ENCODE assay signal across 8 cellular contexts in the genomic region with DNA sequence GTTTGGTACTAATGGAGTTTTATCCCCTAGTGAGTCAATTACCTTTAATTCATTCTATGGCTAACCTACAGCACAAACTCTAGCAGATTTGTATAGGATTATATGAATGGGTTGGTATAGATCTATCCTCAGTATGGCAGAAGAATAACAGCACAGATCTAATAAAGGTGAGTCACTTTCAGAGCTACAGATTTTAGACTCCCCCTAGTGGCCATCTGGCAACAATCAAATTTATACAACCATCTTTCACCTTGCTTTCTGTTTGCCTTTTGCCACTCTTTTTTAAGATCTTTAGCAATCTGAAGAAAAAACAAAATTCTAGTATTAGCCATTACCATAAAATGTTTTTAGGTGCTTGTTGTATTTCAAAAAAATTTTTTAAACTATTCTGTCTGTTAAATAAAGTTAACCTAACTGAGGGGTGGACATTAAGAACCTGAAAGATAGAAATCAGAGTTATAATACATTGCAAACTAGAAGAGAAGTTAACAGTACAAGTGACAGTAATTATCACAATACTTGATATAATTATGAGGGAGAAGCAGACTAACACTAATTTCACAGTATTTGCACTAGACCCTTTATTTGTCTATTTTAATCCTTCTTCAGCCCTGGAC. TPM values are rescaled to one million over a fixed set of nuclear protein-coding genes. Genes with fewer than 3 reads are reported as not detected.
DNase-seq lines count a peak whose midpoint lies in the region; ATAC-seq, FAIRE-seq and TF ChIP-seq lines count a peak whose summit lies in the region.

No MANE protein-coding gene starts in this region.

- peak overlapping the region; percentile 17 for H3K9ac ChIP-seq in Loucy (ENCODE audit: low read depth, low read length, poor library complexity, severe bottlenecking)
- no peak overlapping the region for H3K9ac ChIP-seq in SK-N-SH
- H3K9ac ChIP-seq in endodermal cell (ENCODE audit: extremely low read depth, low read length, poor library complexity, severe bottlenecking): no peak overlapping the region

- DNase-seq in AG04449 (ENCODE audit: low read depth, low spot score) (peak; percentile 17), GM23338 (ENCODE audit: low spot score) (peak; percentile 80), SK-N-SH (peak; percentile 54), endodermal cell (no peak), sciatic nerve (ENCODE audit: low spot score) (no peak)
- peak in 8 of 10 donors; percentile 22 to 74 (median 58) for DNase-seq in naive thymus-derived CD8-positive, alpha-beta T cell

- H3K4me2 ChIP-seq in GM23338: no peak overlapping the region
- peak overlapping the region; percentile 55 for H3K4me2 ChIP-seq in Loucy (ENCODE audit: low read depth, low read length, poor library complexity, severe bottlenecking)
- no peak overlapping the region for H3K4me2 ChIP-seq in SK-N-SH

- H3K4me1 Mint-ChIP-seq in GM23338 (no peaks in the 10 kb centered on the region), endodermal cell (peaks cover 9% of the 10 kb centered on the region)
- H3K4me1 Mint-ChIP-seq in naive thymus-derived CD8-positive, alpha-beta T cell: peaks cover 14 to 61% (median 50%) of the 10 kb centered on the region in 4 donors

- TF ChIP-seq RAD21 in SK-N-SH (IDR thresholded peaks at IDR 0.05; ENCODE audit: low read length): peak; percentile 64

- peaks cover 14% of the 10 kb centered on the region; the same call in 1 of the 2 replicates for H3K36me3 ChIP-seq in GM23338 (ENCODE audit: insufficient read depth)
- no peaks in the 10 kb centered on the region for H3K36me3 ChIP-seq in Loucy (ENCODE audit: insufficient read depth, low read length)
- H3K36me3 ChIP-seq in SK-N-SH (replicated peaks in 1 of 2; ENCODE audit: control insufficient read depth in 1 of 2, insufficient read depth in 2 of 2, low read length in 1 of 2): peaks cover 3 to 8% of the 10 kb centered on the region in 2 experiments
- H3K36me3 ChIP-seq in endodermal cell (ENCODE audit: control insufficient read depth, insufficient read depth, low read length): peaks cover 17% of the 10 kb centered on the region

- H3K9me3 Mint-ChIP-seq in GM23338 (no peaks in the 10 kb centered on the region), endodermal cell (no peaks in the 10 kb centered on the region)
- H3K9me3 Mint-ChIP-seq in naive thymus-derived CD8-positive, alpha-beta T cell: no peaks in the 10 kb centered on the region

- peak; percentile 93 for FAIRE-seq in G401.6 (lab: Jason Lieb, UNC)

- H4K20me1 ChIP-seq in GM23338 (replicated peaks; ENCODE audit: insufficient read depth): no peaks in the 10 kb centered on the region
- no peaks in the 10 kb centered on the region for H4K20me1 ChIP-seq in Loucy (ENCODE audit: insufficient read depth, low read length, poor library complexity, severe bottlenecking)
- no peaks in the 10 kb centered on the region for H4K20me1 ChIP-seq in SK-N-SH (ENCODE audit: insufficient read depth)

- no peaks in the 10 kb centered on the region for H3K4me1 ChIP-seq in GM23338 (ENCODE audit: insufficient read depth)
- peaks cover 32% of the 10 kb centered on the region for H3K4me1 ChIP-seq in Loucy (ENCODE audit: insufficient read depth, low read length, poor library complexity, severe bottlenecking)
- peaks cover 7 to 12% of the 10 kb centered on the region in 2 experiments; a peak in 3 of 4 replicates for H3K4me1 ChIP-seq in SK-N-SH (ENCODE audit: control insufficient read depth in 1 of 2, insufficient read depth in 2 of 2, low read depth in 1 of 2, low read length in 1 of 2)
- peaks cover 7% of the 10 kb centered on the region for H3K4me1 ChIP-seq in endodermal cell (ENCODE audit: control insufficient read depth, insufficient read depth, low read length)

- intact Hi-C loops in sciatic nerve (cut with DNase I): no loop called here

- H2AFZ ChIP-seq in GM23338 (no peak overlapping the region), Loucy (ENCODE audit: low read length) (peak overlapping the region; percentile 60; the same call in 1 of the 2 replicates), SK-N-SH (ENCODE audit: low read depth) (no peak overlapping the region)

- H3K4me3 Mint-ChIP-seq in GM23338 (no peak overlapping the region), endodermal cell (no peak overlapping the region)
- H3K4me3 Mint-ChIP-seq in naive thymus-derived CD8-positive, alpha-beta T cell: peak overlapping the region in 7 of 10 donors; percentile 18 to 67 (median 58)

- TF ChIP-seq CTCF in AG04449 (IDR thresholded peaks at IDR 0.05; ENCODE audit: insufficient read depth, low read length, missing control alignments) (peak; percentile 69), GM23338 (conservative IDR thresholded peaks at IDR 0.05; ENCODE audit: low read depth in 2 of 2) (peak; percentile 64 to 90), Loucy (conservative IDR thresholded peaks at IDR 0.05; ENCODE audit: low read length) (peak; percentile 90), SK-N-SH (IDR thresholded peaks at IDR 0.05) (peak; percentile 92), endodermal cell (conservative IDR thresholded peaks at IDR 0.05) (peak; percentile 89)

- H3K4me3 ChIP-seq in AG04449 (ENCODE audit: low read depth, low read length) (no peak overlapping the region), GM23338 (no peak overlapping the region), Loucy (ENCODE audit: low read length, poor library complexity, severe bottlenecking) (peak overlapping the region; percentile 22), SK-N-SH (ENCODE audit: low read depth in 2 of 2, low read length in 1 of 2) (no peak overlapping the region; a peak in 1 of 4 replicates), endodermal cell (ENCODE audit: low read length) (no peak overlapping the region)

- H3K27ac Mint-ChIP-seq in GM23338 (no peak overlapping the region), endodermal cell (no peak overlapping the region)
- H3K27ac Mint-ChIP-seq in naive thymus-derived CD8-positive, alpha-beta T cell: peak overlapping the region in 9 of 10 donors; percentile 18 to 87 (median 63)

- ATAC-seq in GM23338: peak; percentile 67
- ATAC-seq in naive thymus-derived CD8-positive, alpha-beta T cell: peak; percentile 92 to 94
- ATAC-seq in sciatic nerve: no peak

- peaks cover 46% of the 10 kb centered on the region; the same call in 2 of the 3 replicates for H3K36me3 Mint-ChIP-seq in GM23338 (ENCODE audit: low read depth)
- peaks cover 19% of the 10 kb centered on the region for H3K36me3 Mint-ChIP-seq in endodermal cell (ENCODE audit: low read depth)
- peaks cover 0 to 5% (median 0%) of the 10 kb centered on the region in 3 donors for H3K36me3 Mint-ChIP-seq in naive thymus-derived CD8-positive, alpha-beta T cell

- CTCF ChIA-PET in AG04449 (lab: Yijun Ruan, JAX) (interaction anchor here (0.6 to 2.5 kb wide), 19 partner anchors 9 to 308 kb away, joined by 3 to 12 read pairs (median 4); partner anchors contain the start of gene DDIAS), SK-N-SH (lab: Yijun Ruan, JAX) (interaction anchor here (0.6 to 4.1 kb wide), 15 partner anchors 12 to 1356 kb away, joined by 3 to 23 read pairs (median 3); partner anchors contain the start of gene ANKRD42)

- H3K27me3 Mint-ChIP-seq in GM23338 (ENCODE audit: insufficient read depth, low read depth, poor library complexity): no peaks in the 10 kb centered on the region
- no peaks in the 10 kb centered on the region for H3K27me3 Mint-ChIP-seq in endodermal cell (ENCODE audit: insufficient read depth)
- H3K27me3 Mint-ChIP-seq in naive thymus-derived CD8-positive, alpha-beta T cell: no peaks in the 10 kb centered on the region

- H3K27me3 ChIP-seq in GM23338 (ENCODE audit: insufficient read depth) (no peaks in the 10 kb centered on the region), Loucy (ENCODE audit: insufficient read depth, low read length, poor library complexity, severe bottlenecking) (no peaks in the 10 kb centered on the region), SK-N-SH (ENCODE audit: insufficient read depth) (no peaks in the 10 kb centered on the region), endodermal cell (ENCODE audit: control insufficient read depth, insufficient read depth, low read length, poor library complexity, severe bottlenecking) (no peaks in the 10 kb centered on the region)

- H3K9me2 ChIP-seq in GM23338 (ENCODE audit: insufficient read depth) (no peaks in the 10 kb centered on the region), Loucy (replicated peaks; ENCODE audit: low read depth, low read length) (no peaks in the 10 kb centered on the region), SK-N-SH (no peaks in the 10 kb centered on the region)

- 0 out of 2 replicates have a peak, but pooled peaks cover 3% of the 10 kb centered on the region for H3K79me2 ChIP-seq in GM23338 (replicated peaks; ENCODE audit: insufficient read depth)
- H3K79me2 ChIP-seq in Loucy (ENCODE audit: insufficient read depth, low read length): no peaks in the 10 kb centered on the region
- peaks cover 4% of the 10 kb centered on the region; the same call in 1 of the 2 replicates for H3K79me2 ChIP-seq in SK-N-SH (ENCODE audit: insufficient read depth)

- H3K27ac ChIP-seq in GM23338 (ENCODE audit: low read depth) (no peak overlapping the region), SK-N-SH (ENCODE audit: low read depth in 2 of 2, low read length in 1 of 2) (no peak overlapping the region), endodermal cell (ENCODE audit: low read depth, low read length) (no peak overlapping the region)

- POLR2A ChIA-PET in AG04449 (lab: Yijun Ruan, JAX) (no interaction called here), SK-N-SH (lab: Yijun Ruan, JAX) (no interaction called here)
- POLR2A ChIA-PET in naive thymus-derived CD8-positive, alpha-beta T cell (lab: Charles Lee): interaction anchor here (0.6 to 2.3 kb wide), 6 partner anchors 28 to 81 kb away, joined by 3 to 8 read pairs (median 5); no protein-coding TSS in a partner anchor

- H3F3A ChIP-seq in GM23338 (replicated peaks; ENCODE audit: low read depth) (no peaks in the 10 kb centered on the region), Loucy (ENCODE audit: low read depth) (no peaks in the 10 kb centered on the region), SK-N-SH (replicated peaks; ENCODE audit: insufficient read depth) (no peaks in the 10 kb centered on the region)

- no peak for TF ChIP-seq EP300 in SK-N-SH (IDR thresholded peaks at IDR 0.05; ENCODE audit: borderline replicate concordance in 1 of 2, low read depth in 1 of 2, low read length in 1 of 2)

- H3K9me3 ChIP-seq in Loucy (ENCODE audit: insufficient read depth, low read depth, low read length) (no peaks in the 10 kb centered on the region), SK-N-SH (no peaks in the 10 kb centered on the region), endodermal cell (ENCODE audit: control insufficient read depth, low read length) (no peaks in the 10 kb centered on the region)

RNA-seq across cellular contexts. Expression of gene DDIAS, which starts 25.8 kb away (rescaled TPM):
- total RNA-seq in GM23338 (2014; rRNA removed; shearing (Covaris generic)): 48.9 and 53.0 TPM in 2 replicates
- polyA plus RNA-seq in GM23338 (2016; fragmentation: Nextera tagmentation; extraction: Ambion mirVana): 16.5 and 19.5 TPM in 2 replicates
- 4.4 and 4.5 TPM in 2 replicates for polyA plus RNA-seq in SK-N-SH (2012; rRNA removed)
- 4.8 and 6.4 TPM in 2 replicates for polyA plus RNA-seq in SK-N-SH (2012; cell fraction: cytosol; rRNA removed)
- 1.5 and 3.1 TPM in 2 replicates for polyA plus RNA-seq in SK-N-SH (2012; cell fraction: nucleus; rRNA removed)
- total RNA-seq in endodermal cell: 10 to 100 TPM; 14.4 to 24.1 TPM
- polyA plus RNA-seq in endodermal cell (2013, experiment 1 of 2): 18.7 TPM
- polyA plus RNA-seq in endodermal cell (2013, experiment 2 of 2): 18.3 TPM
- 1 to 10 TPM; 2.3 to 2.5 TPM for total RNA-seq in naive thymus-derived CD8-positive, alpha-beta T cell
- 1 to 10 TPM in 2 of 3 donors, under 1 TPM in 1; 0.59 to 3.1 (median 1.7) TPM for polyA plus RNA-seq in naive thymus-derived CD8-positive, alpha-beta T cell
- 0.80 TPM for total RNA-seq in sciatic nerve

RNA-seq across cellular contexts. Expression of gene PRCP, which starts 27.1 kb away (rescaled TPM):
- 52.2 and 52.8 TPM in 2 replicates for total RNA-seq in GM23338 (2014; rRNA removed; shearing (Covaris generic))
- 26.1 and 33.3 TPM in 2 replicates for polyA plus RNA-seq in GM23338 (2016; fragmentation: Nextera tagmentation; extraction: Ambion mirVana)
- 65.0 and 91.7 TPM in 2 replicates for polyA plus RNA-seq in SK-N-SH (2012; rRNA removed)
- polyA plus RNA-seq in SK-N-SH (2012; cell fraction: cytosol; rRNA removed): 87.4 and 92.1 TPM in 2 replicates
- polyA plus RNA-seq in SK-N-SH (2012; cell fraction: nucleus; rRNA removed): 20.3 and 45.9 TPM in 2 replicates
- total RNA-seq in endodermal cell: 100 to 1,000 TPM in 1 of 2 donors, 10 to 100 TPM in 1; 76.8 to 107 TPM
- 67.8 TPM for polyA plus RNA-seq in endodermal cell (2013, experiment 1 of 2)
- 60.5 TPM for polyA plus RNA-seq in endodermal cell (2013, experiment 2 of 2)
- 10 to 100 TPM; 26.4 to 29.1 TPM for total RNA-seq in naive thymus-derived CD8-positive, alpha-beta T cell
- polyA plus RNA-seq in naive thymus-derived CD8-positive, alpha-beta T cell: 10 to 100 TPM; 48.3 to 50.2 (median 49.3) TPM
- 82.7 TPM for total RNA-seq in sciatic nerve

Comparison
In these comparisons a context has a peak if more than half of its experiments do, and no peak if none do; other contexts are left out.
1. DNase-seq: peak in AG04449 (single experiment), GM23338 (single experiment), SK-N-SH (single experiment) and naive thymus-derived CD8-positive, alpha-beta T cell (8 of 10); none in endodermal cell (single experiment) and sciatic nerve (single experiment).
2. H3K27ac Mint-ChIP-seq: peak in naive thymus-derived CD8-positive, alpha-beta T cell (9 of 10); none in GM23338 (single experiment) and endodermal cell (single experiment).
3. H3K4me3 Mint-ChIP-seq: peak in naive thymus-derived CD8-positive, alpha-beta T cell (7 of 10); none in GM23338 (single experiment) and endodermal cell (single experiment).
4. Peak in every context shown above with its lines, with median percentiles within 50 percentile points of each other: CTCF ChIP-seq.